ENCODE assay signal across 8 cellular contexts in genomic region chr11:58578136-58578634, GRCh38. TPM values are rescaled to one million over a fixed set of nuclear protein-coding genes. Genes with fewer than 3 reads are reported as not detected.
A peak's percentile ranks its signal among the peaks of the same experiment; 100 is the strongest.
DNase-seq lines count a peak whose midpoint lies in the region; ATAC-seq and TF ChIP-seq lines count a peak whose summit lies in the region.

No MANE protein-coding gene starts in this region.

- H4K20me1 ChIP-seq in SK-N-SH (ENCODE audit: insufficient read depth): peaks cover 25% of the 10 kb centered on the region

- no peak for TF ChIP-seq RAD21 in SK-N-SH (IDR thresholded peaks at IDR 0.05; ENCODE audit: low read length)

- H3K9me2 ChIP-seq in SK-N-SH: no peaks in the 10 kb centered on the region

- peak; percentile 99 for DNase-seq in NCI-H1092 (lab: John Stamatoyannopoulos, UW)
- peak; percentile 77 for DNase-seq in SK-N-SH
- peak; percentile 98 for DNase-seq in globus pallidus (ENCODE audit: low spot score)
- DNase-seq in substantia nigra (lab: John Stamatoyannopoulos, UW): peak; percentile 65 to 99 (median 89)

- H3K4me3 Mint-ChIP-seq in activated naive CD8-positive, alpha-beta T cell: peak overlapping the region; percentile 99

- no peaks in the 10 kb centered on the region for H3K27me3 Mint-ChIP-seq in activated naive CD8-positive, alpha-beta T cell

- peaks cover 16% of the 10 kb centered on the region for H3K36me3 Mint-ChIP-seq in activated naive CD8-positive, alpha-beta T cell

- peaks cover 62% of the 10 kb centered on the region for H3K4me1 Mint-ChIP-seq in activated naive CD8-positive, alpha-beta T cell (ENCODE audit: low read depth)

- POLR2A ChIA-PET in SK-N-SH (lab: Yijun Ruan, JAX): interaction anchor here (0.7 kb wide), 1 partner anchor 18 kb away, joined by 3 read pairs; no protein-coding TSS in a partner anchor

- peaks cover 9 to 11% of the 10 kb centered on the region in 2 experiments for H3K36me3 ChIP-seq in SK-N-SH (replicated peaks in 1 of 2; ENCODE audit: control insufficient read depth in 1 of 2, insufficient read depth in 2 of 2, low read length in 1 of 2)
- H3K36me3 ChIP-seq in neutrophil: no peaks in the 10 kb centered on the region

- no peaks in the 10 kb centered on the region for H3K27me3 ChIP-seq in SK-N-SH (ENCODE audit: insufficient read depth)
- no peaks in the 10 kb centered on the region for H3K27me3 ChIP-seq in neutrophil

- TF ChIP-seq POLR2A in GM18505 (IDR thresholded peaks at IDR 0.05; ENCODE audit: borderline replicate concordance, extremely low read depth, insufficient read depth, insufficient read length): peak; percentile 21

- H3K4me1 ChIP-seq in SK-N-SH (ENCODE audit: control insufficient read depth in 1 of 2, insufficient read depth in 2 of 2, low read depth in 1 of 2, low read length in 1 of 2): peaks cover 15 to 55% of the 10 kb centered on the region in 2 experiments
- H3K4me1 ChIP-seq in neutrophil (ENCODE audit: control insufficient read depth in 1 of 2, insufficient read depth in 1 of 2, low read depth in 1 of 2, low read length in 1 of 2): peaks cover 55 to 62% of the 10 kb centered on the region in 2 experiments

- peak overlapping the region; percentile 100 for H3K27ac ChIP-seq in SK-N-SH (ENCODE audit: low read depth in 2 of 2, low read length in 1 of 2)
- peak overlapping the region; percentile 98 for H3K27ac ChIP-seq in neutrophil
- H3K27ac ChIP-seq in substantia nigra (ENCODE audit: low read depth, low read length, poor library complexity, severe bottlenecking): peak overlapping the region; percentile 99

- H3K9ac ChIP-seq in SK-N-SH: peak overlapping the region; percentile 100

- TF ChIP-seq EP300 in SK-N-SH (IDR thresholded peaks at IDR 0.05; ENCODE audit: borderline replicate concordance in 1 of 2, low read depth in 1 of 2, low read length in 1 of 2): no peak

- peak overlapping the region; percentile 100 for H3K27ac Mint-ChIP-seq in activated naive CD8-positive, alpha-beta T cell

- under 1% methylated on average over 33 of the region's 33 CpGs for WGBS in SK-N-SH (ENCODE audit: low lambda C conversion rate)

- H3K9me3 ChIP-seq in SK-N-SH (no peaks in the 10 kb centered on the region), neutrophil (no peaks in the 10 kb centered on the region)

- peak overlapping the region; percentile 94 for H3K4me2 ChIP-seq in SK-N-SH

- H2AFZ ChIP-seq in SK-N-SH (ENCODE audit: low read depth): peak overlapping the region; percentile 78

- peaks cover 47% of the 10 kb centered on the region for H3F3A ChIP-seq in SK-N-SH (replicated peaks; ENCODE audit: insufficient read depth)

- no peak for TF ChIP-seq CTCF in SK-N-SH (IDR thresholded peaks at IDR 0.05)
- TF ChIP-seq CTCF in neutrophil (IDR thresholded peaks at IDR 0.05): peak; percentile 4

- ATAC-seq in GM18505 (IDR thresholded peaks at IDR 0.05; ENCODE audit: unreplicated experiment): peak; percentile 16
- ATAC-seq in GM21360 (IDR thresholded peaks at IDR 0.05; ENCODE audit: unreplicated experiment): no peak

- H3K79me2 ChIP-seq in SK-N-SH (ENCODE audit: insufficient read depth): peaks cover 56% of the 10 kb centered on the region

- H3K4me3 ChIP-seq in SK-N-SH (ENCODE audit: low read depth in 2 of 2, low read length in 1 of 2): peak overlapping the region; percentile 90 to 97
- peak overlapping the region; percentile 75 to 99 for H3K4me3 ChIP-seq in neutrophil (ENCODE audit: low read depth in 1 of 2, low read length in 1 of 2)

- no peaks in the 10 kb centered on the region for H3K9me3 Mint-ChIP-seq in activated naive CD8-positive, alpha-beta T cell (ENCODE audit: low read depth)

- CTCF ChIA-PET in SK-N-SH (lab: Yijun Ruan, JAX): interaction anchor here (0.9 to 4.1 kb wide), 12 partner anchors 11 to 115 kb away, joined by 3 to 26 read pairs (median 4); no protein-coding TSS in a partner anchor

TF ChIP-seq in SK-N-SH, 30 proteins besides CTCF, POLR2A, EP300 and RAD21 (continues in another document):
- no peak for TF ChIP-seq GATA2 (CRISPR knock-in tag; IDR thresholded peaks at IDR 0.05)
- peak; percentile 10; the same call in 1 of the 2 replicates for TF ChIP-seq TCF12 (IDR thresholded peaks at IDR 0.05)
- no peak; the same call in 1 of the 2 replicates for TF ChIP-seq NFIC (IDR thresholded peaks at IDR 0.05; ENCODE audit: borderline replicate concordance)
- TF ChIP-seq YY1 (IDR thresholded peaks at IDR 0.05; ENCODE audit: low read depth): peak; percentile 95
- no peak for TF ChIP-seq POLR2AphosphoS5 (IDR thresholded peaks at IDR 0.05; ENCODE audit: low read depth, low read length)
- TF ChIP-seq MXI1 (IDR thresholded peaks at IDR 0.05; ENCODE audit: low read depth, low read length): peak; percentile 71
- TF ChIP-seq TAF1 (IDR thresholded peaks at IDR 0.05; ENCODE audit: borderline replicate concordance, low read depth, low read length): 0 out of 2 replicates have a peak, but pooled peaks have one; percentile 3
- peak; percentile 31; the same call in 1 of the 2 replicates for TF ChIP-seq ZBTB33 (IDR thresholded peaks at IDR 0.05; ENCODE audit: borderline replicate concordance, low read depth)
- no peak for TF ChIP-seq MEF2A (IDR thresholded peaks at IDR 0.05; ENCODE audit: borderline replicate concordance, low read depth)
- peak; percentile 97 for TF ChIP-seq GABPA (IDR thresholded peaks at IDR 0.05; ENCODE audit: low read depth)
- TF ChIP-seq TEAD4 (IDR thresholded peaks at IDR 0.05; ENCODE audit: borderline replicate concordance, insufficient read depth): no peak
- peak; percentile 36; the same call in 1 of the 2 replicates for TF ChIP-seq SIN3A (IDR thresholded peaks at IDR 0.05; ENCODE audit: borderline replicate concordance, low read depth, low read length)
- TF ChIP-seq JUND (IDR thresholded peaks at IDR 0.05): 0 out of 2 replicates have a peak, but pooled peaks have one; percentile 0
- TF ChIP-seq ELF1 (IDR thresholded peaks at IDR 0.05): peak; percentile 77
- peak; percentile 93 for TF ChIP-seq CHD2 (IDR thresholded peaks at IDR 0.05; ENCODE audit: low read length, partially characterized antibody)
- TF ChIP-seq IRF3 (IDR thresholded peaks at IDR 0.05; ENCODE audit: low read depth, low read length): no peak
- 0 out of 2 replicates have a peak, but pooled peaks have one; percentile 14 for TF ChIP-seq RFX5 (IDR thresholded peaks at IDR 0.05; ENCODE audit: low read length)
- no peak for TF ChIP-seq FOXJ3 (CRISPR knock-in tag; IDR thresholded peaks at IDR 0.05)
- no peak for TF ChIP-seq FOXM1 (IDR thresholded peaks at IDR 0.05; ENCODE audit: low read depth)
- TF ChIP-seq FOSL2 (IDR thresholded peaks at IDR 0.05; ENCODE audit: borderline replicate concordance, low read depth): no peak

RNA-seq across cellular contexts. Expression of gene ZFP91, which starts 0.7 kb away (rescaled TPM):
- polyA plus RNA-seq in SK-N-SH (2012; rRNA removed): 12.2 and 15.7 TPM in 2 replicates
- 17.3 and 21.2 TPM in 2 replicates for polyA plus RNA-seq in SK-N-SH (2012; cell fraction: cytosol; rRNA removed)
- polyA plus RNA-seq in SK-N-SH (2012; cell fraction: nucleus; rRNA removed): 9.7 and 15.8 TPM in 2 replicates

RNA-seq across cellular contexts. Expression of gene LPXN, which starts 2.5 kb away (rescaled TPM):
- polyA plus RNA-seq in SK-N-SH (2012; rRNA removed): 4.4 and 6.6 TPM in 2 replicates
- 4.4 and 4.6 TPM in 2 replicates for polyA plus RNA-seq in SK-N-SH (2012; cell fraction: cytosol; rRNA removed)
- polyA plus RNA-seq in SK-N-SH (2012; cell fraction: nucleus; rRNA removed): 10.1 and 14.1 TPM in 2 replicates

RNA-seq across cellular contexts. Expression of gene CNTF, which starts 44.3 kb away (rescaled TPM):
- polyA plus RNA-seq in SK-N-SH (2012; rRNA removed): 0.87 and 1.4 TPM in 2 replicates
- polyA plus RNA-seq in SK-N-SH (2012; cell fraction: cytosol; rRNA removed): 0.66 and 0.67 TPM in 2 replicates
- 1.2 and 3.4 TPM in 2 replicates for polyA plus RNA-seq in SK-N-SH (2012; cell fraction: nucleus; rRNA removed)
